In the genomic region with DNA sequence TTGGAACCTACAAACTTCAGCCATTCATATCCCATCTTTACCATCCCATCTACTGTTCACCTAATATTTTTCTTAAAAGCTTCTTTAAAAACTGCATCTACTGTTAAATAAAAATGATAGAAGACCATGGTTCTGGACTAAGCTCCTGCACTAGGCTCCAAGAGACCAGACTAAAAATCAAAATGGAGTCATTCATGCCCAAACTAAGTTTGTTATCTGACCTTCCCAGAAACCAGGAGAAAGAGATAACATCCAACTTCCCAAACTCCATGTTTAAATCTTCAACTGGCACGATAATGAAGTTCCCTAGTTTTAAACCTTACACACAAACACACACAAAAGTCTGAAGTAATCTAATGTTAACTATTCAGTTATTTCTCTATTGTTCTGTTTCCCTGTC, we compare ENCODE assay signal across 30 cellular contexts.
"Had no signal": no experiment of that assay in that cellular context is flagged by ENCODE, and none has a peak within 500 bp of the region (broad histone marks: within the 10 kb centered on the region; RNA-seq: fewer than 3 reads in every experiment).

No MANE protein-coding gene starts in this region.

- H3K9me3 ChIP-seq: body of pancreas, breast epithelium, MG63, Peyer's patch, SJSA1, SK-N-SH had no signal

- H3K36me3 ChIP-seq: breast epithelium, Peyer's patch had no signal

- ATAC-seq: activated CD4-positive, alpha-beta T cell treated with anti-CD3 and anti-CD28 coated beads for 36 hours; activated T-cell treated with anti-CD3 and anti-CD28 coated beads, Interleukin-2, amount 50 U/mL, for 4 hours; body of pancreas had no signal

- H3K4me1 ChIP-seq: breast epithelium had no signal

- H3K4me2 ChIP-seq: SK-N-SH had no signal

- H3K27me3 ChIP-seq: body of pancreas, breast epithelium, MG63, Peyer's patch, SJSA1 had no signal

- H3K27ac ChIP-seq: Peyer's patch, SJSA1 had no signal

- H3K27me3 Mint-ChIP-seq: activated CD4-positive, alpha-beta memory T cell treated with anti-CD3 and anti-CD28 coated beads for 36 hours; activated CD4-positive, alpha-beta T cell treated with anti-CD3 and anti-CD28 coated beads for 36 hours; activated CD4-positive, alpha-beta T cell treated with anti-CD3 and anti-CD28 coated beads, Interleukin-2, amount 10 ng/mL, durations not matched to agents 7 days and 5 days; activated naive CD8-positive, alpha-beta T cell treated with anti-CD3 and anti-CD28 coated beads for 36 hours had no signal

- H3K9me2 ChIP-seq: SK-N-SH had no signal

- H3K4me3 Mint-ChIP-seq: activated CD4-positive, alpha-beta memory T cell treated with anti-CD3 and anti-CD28 coated beads for 36 hours; activated CD4-positive, alpha-beta T cell treated with anti-CD3 and anti-CD28 coated beads for 36 hours; activated CD4-positive, alpha-beta T cell treated with anti-CD3 and anti-CD28 coated beads, Interleukin-2, amount 10 ng/mL, durations not matched to agents 7 days and 5 days; activated naive CD8-positive, alpha-beta T cell treated with anti-CD3 and anti-CD28 coated beads for 36 hours; activated T-cell treated with anti-CD3 and anti-CD28 coated beads, Interleukin-2, amount 50 U/mL, for 4 hours; T-helper 1 cell treated with Interleukin-12 subunit alpha and Interleukin-12 subunit beta and Interleukin-4 antibody, amounts not matched to agents 30 μg/mL and 1 μg/mL, for 36 hours; T-helper 2 cell treated with Interferon-gamma antibody and Interleukin-4, amounts not matched to agents 5 μg/mL and 100 μg/mL, for 36 hours had no signal

- H3K9me3 Mint-ChIP-seq: activated CD4-positive, alpha-beta memory T cell treated with anti-CD3 and anti-CD28 coated beads for 36 hours; activated CD4-positive, alpha-beta T cell treated with anti-CD3 and anti-CD28 coated beads, Interleukin-2, amount 10 ng/mL, durations not matched to agents 7 days and 5 days; activated naive CD8-positive, alpha-beta T cell treated with anti-CD3 and anti-CD28 coated beads for 36 hours; activated T-cell treated with anti-CD3 and anti-CD28 coated beads, Interleukin-2, amount 50 U/mL, for 4 hours; T-helper 1 cell treated with Interleukin-12 subunit alpha and Interleukin-12 subunit beta and Interleukin-4 antibody, amounts not matched to agents 30 μg/mL and 1 μg/mL, for 36 hours; T-helper 2 cell treated with Interferon-gamma antibody and Interleukin-4, amounts not matched to agents 5 μg/mL and 100 μg/mL, for 36 hours had no signal

- H3K36me3 Mint-ChIP-seq: activated CD4-positive, alpha-beta memory T cell treated with anti-CD3 and anti-CD28 coated beads for 36 hours had no signal

- H3K27ac Mint-ChIP-seq: activated CD4-positive, alpha-beta memory T cell treated with anti-CD3 and anti-CD28 coated beads for 36 hours; activated CD4-positive, alpha-beta T cell treated with anti-CD3 and anti-CD28 coated beads for 36 hours; activated CD4-positive, alpha-beta T cell treated with anti-CD3 and anti-CD28 coated beads, Interleukin-2, amount 10 ng/mL, durations not matched to agents 7 days and 5 days; activated naive CD8-positive, alpha-beta T cell treated with anti-CD3 and anti-CD28 coated beads for 36 hours; T-helper 1 cell treated with Interleukin-12 subunit alpha and Interleukin-12 subunit beta and Interleukin-4 antibody, amounts not matched to agents 30 μg/mL and 1 μg/mL, for 36 hours; T-helper 2 cell treated with Interferon-gamma antibody and Interleukin-4, amounts not matched to agents 5 μg/mL and 100 μg/mL, for 36 hours had no signal

- H3K4me3 ChIP-seq: body of pancreas, breast epithelium, MG63, Peyer's patch, SJSA1 had no signal

- DNase-seq: activated CD4-positive, alpha-beta memory T cell treated with anti-CD3 and anti-CD28 coated beads for 36 hours; activated CD4-positive, alpha-beta T cell treated with anti-CD3 and anti-CD28 coated beads for 36 hours; activated CD4-positive, alpha-beta T cell treated with anti-CD3 and anti-CD28 coated beads, Interleukin-2, amount 10 ng/mL, durations not matched to agents 7 days and 5 days; activated CD8-positive, alpha-beta memory T cell treated with anti-CD3 and anti-CD28 coated beads, Interleukin-2, amount 50 U/mL, for 4 hours; activated effector memory CD4-positive, alpha-beta T cell treated with anti-CD3 and anti-CD28 coated beads, Interleukin-2, amount 50 U/mL, for 16 hours; activated naive CD4-positive, alpha-beta T cell; activated naive CD4-positive, alpha-beta T cell treated with anti-CD3 and anti-CD28 coated beads, Interleukin-2, amount 50 U/mL, for 16 hours; activated naive CD8-positive, alpha-beta T cell treated with anti-CD3 and anti-CD28 coated beads for 36 hours; activated T-cell treated with anti-CD3 and anti-CD28 coated beads for 4 hours; activated T-cell treated with anti-CD3 and anti-CD28 coated beads, Interleukin-2, amount 50 U/mL, for 4 hours; body of pancreas; Karpas-422; MG63; NCI-H1048; NCI-H1105 treated with DMSO at 0.1 percent for 48 hours; NCI-H1436; NCI-H1694; NCI-H1930; NCI-H2081 treated with DMSO at 0.1 percent for 48 hours; NCI-H226; NCI-H446 treated with DMSO at 0.1 percent for 48 hours; NCI-H524 treated with DMSO at 0.1 percent for 48 hours; Peyer's patch; RPMI8226; SHP77 treated with DMSO at 0.1 percent for 48 hours; SK-N-SH had no signal
